In the genomic region with DNA sequence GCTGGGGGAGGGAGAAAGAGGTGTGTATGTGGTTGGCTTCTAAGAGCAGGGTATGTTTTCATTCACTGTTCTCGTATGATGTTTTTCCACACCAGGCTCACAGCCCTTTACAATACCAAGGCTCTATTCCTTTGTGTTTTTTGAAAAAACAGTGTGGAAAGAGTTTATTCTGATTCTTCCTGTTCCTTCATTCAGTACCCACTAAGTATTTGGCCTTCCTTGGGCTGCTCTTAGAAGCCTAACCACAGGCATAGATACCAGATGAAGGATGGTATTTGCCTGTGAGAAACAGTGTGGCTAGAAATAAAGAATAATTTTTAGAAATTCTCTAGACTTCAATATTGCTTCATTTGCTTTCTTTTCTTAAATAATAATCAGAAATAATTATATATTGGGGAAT, we compare ENCODE assay signal across 16 cellular contexts.
A peak's percentile ranks its signal among the peaks of the same experiment; 100 is the strongest.
DNase-seq lines count a peak whose midpoint lies in the region; ATAC-seq and TF ChIP-seq lines count a peak whose summit lies in the region.
"Had no signal": no experiment of that assay in that cellular context is flagged by ENCODE, and none has a peak within 500 bp of the region (broad histone marks: within the 10 kb centered on the region; RNA-seq: fewer than 3 reads in every experiment).

No MANE protein-coding gene starts in this region.

- H3K27ac Mint-ChIP-seq in HFFc6 (0 out of 2 replicates have a peak overlapping the region, but pooled peaks have one; percentile 38), osteocyte (ENCODE audit: unreplicated experiment) (peak overlapping the region; percentile 9)
- H3K27ac Mint-ChIP-seq: CD14-positive monocyte; CD8-positive, alpha-beta T cell had no signal

- H2AFZ ChIP-seq in SK-N-SH (ENCODE audit: low read depth): peak overlapping the region; percentile 37; the same call in 1 of the 2 replicates

- no peaks in the 10 kb centered on the region for H3K27me3 ChIP-seq in SK-N-SH (ENCODE audit: insufficient read depth)

- H3K27ac ChIP-seq in SK-N-SH (ENCODE audit: low read depth in 2 of 2, low read length in 1 of 2): peak overlapping the region in 1 of 2 experiments; percentile 99; a peak in 2 of 4 replicates
- H3K27ac ChIP-seq: 22Rv1, HL-60 had no signal

- no peak for ATAC-seq in SK-N-SH treated with all-trans-retinoic acid at 6 μM for 48 hours
- ATAC-seq: CD8-positive, alpha-beta T cell had no signal

- CTCF ChIA-PET in SK-N-SH (lab: Yijun Ruan, JAX): no interaction called here

- no peak for TF ChIP-seq RAD21 in SK-N-SH (IDR thresholded peaks at IDR 0.05; ENCODE audit: low read length)

- no peak overlapping the region for H3K4me3 ChIP-seq in SK-N-SH (ENCODE audit: low read depth in 2 of 2, low read length in 1 of 2)
- H3K4me3 ChIP-seq: HAP-1 had no signal

- peaks cover 60% of the 10 kb centered on the region for H3K4me1 Mint-ChIP-seq in HFFc6 (ENCODE audit: low read depth)
- H3K4me1 Mint-ChIP-seq in osteocyte (ENCODE audit: unreplicated experiment): peaks cover 41% of the 10 kb centered on the region

- TF ChIP-seq CTCF in SK-N-SH (IDR thresholded peaks at IDR 0.05) (no peak), HFFc6 (IDR thresholded peaks at IDR 0.05) (no peak), osteocyte (IDR thresholded peaks at IDR 0.05) (no peak)

- H4K20me1 ChIP-seq in SK-N-SH (ENCODE audit: insufficient read depth): no peaks in the 10 kb centered on the region

- POLR2A ChIA-PET in SK-N-SH (lab: Yijun Ruan, JAX): no interaction called here

- peaks cover 6% of the 10 kb centered on the region; the same call in 1 of the 2 replicates for H3K36me3 Mint-ChIP-seq in HFFc6 (ENCODE audit: low read depth)
- no peaks in the 10 kb centered on the region for H3K36me3 Mint-ChIP-seq in osteocyte (ENCODE audit: unreplicated experiment)
- H3K36me3 Mint-ChIP-seq: CD14-positive monocyte; CD8-positive, alpha-beta T cell had no signal

- no peak overlapping the region for H3K9ac ChIP-seq in SK-N-SH

- peaks cover 7% of the 10 kb centered on the region for H3K9me3 Mint-ChIP-seq in HFFc6
- peaks cover 5% of the 10 kb centered on the region for H3K9me3 Mint-ChIP-seq in osteocyte (ENCODE audit: unreplicated experiment)
- H3K9me3 Mint-ChIP-seq: CD8-positive, alpha-beta T cell had no signal

- no peaks in the 10 kb centered on the region for H3K36me3 ChIP-seq in SK-N-SH (replicated peaks in 1 of 2; ENCODE audit: control insufficient read depth in 1 of 2, insufficient read depth in 2 of 2, low read length in 1 of 2)
- H3K36me3 ChIP-seq: HAP-1 had no signal

- H3K9me3 ChIP-seq in SK-N-SH: no peaks in the 10 kb centered on the region
- H3K9me3 ChIP-seq: HAP-1 had no signal

- H3K4me1 ChIP-seq in SK-N-SH (ENCODE audit: control insufficient read depth in 1 of 2, insufficient read depth in 2 of 2, low read depth in 1 of 2, low read length in 1 of 2): peaks cover 0 to 35% of the 10 kb centered on the region in 2 experiments; a peak in 2 of 4 replicates
- H3K4me1 ChIP-seq: HAP-1 had no signal

- no peaks in the 10 kb centered on the region for H3K9me2 ChIP-seq in SK-N-SH

- 65% methylated on average over 1 of the region's 1 CpG for WGBS in SK-N-SH (ENCODE audit: low lambda C conversion rate)

- H3K4me2 ChIP-seq in SK-N-SH: no peak overlapping the region

- TF ChIP-seq EP300 in SK-N-SH (IDR thresholded peaks at IDR 0.05; ENCODE audit: borderline replicate concordance in 1 of 2, low read depth in 1 of 2, low read length in 1 of 2): no peak

- no peak for DNase-seq in SK-N-SH
- DNase-seq in HFFc6: no peak
- DNase-seq in astrocyte of the hippocampus (ENCODE audit: low read depth, low spot score): peak; percentile 56
- DNase-seq in osteocyte (ENCODE audit: extremely low spot score, unreplicated experiment): no peak
- DNase-seq in globus pallidus (ENCODE audit: low spot score): no peak
- no peak for DNase-seq in activated T-cell treated with anti-CD3 and anti-CD28 coated beads, Interleukin-2, amount 50 U/mL, for 48 hours
- DNase-seq: CD8-positive, alpha-beta T cell; COR-L47; DMS153; DMS79 treated with DMSO at 0.1 percent for 48 hours; EL had no signal

- peaks cover 46% of the 10 kb centered on the region for H3F3A ChIP-seq in SK-N-SH (replicated peaks; ENCODE audit: insufficient read depth)

- H3K79me2 ChIP-seq in SK-N-SH (ENCODE audit: insufficient read depth): peaks cover 5% of the 10 kb centered on the region; the same call in 1 of the 2 replicates

- H3K27me3 Mint-ChIP-seq in HFFc6 (ENCODE audit: insufficient read depth) (no peaks in the 10 kb centered on the region), osteocyte (ENCODE audit: unreplicated experiment) (no peaks in the 10 kb centered on the region)

- H3K4me3 Mint-ChIP-seq in HFFc6 (no peak overlapping the region), osteocyte (ENCODE audit: unreplicated experiment) (no peak overlapping the region)
- H3K4me3 Mint-ChIP-seq: CD14-positive monocyte; CD8-positive, alpha-beta T cell had no signal

TF ChIP-seq in SK-N-SH, 30 proteins besides CTCF, POLR2A, EP300 and RAD21:
- TF ChIP-seq RFX5 (IDR thresholded peaks at IDR 0.05; ENCODE audit: low read length) (no peak), YY1 (IDR thresholded peaks at IDR 0.05; ENCODE audit: low read depth) (no peak), CHD2 (IDR thresholded peaks at IDR 0.05; ENCODE audit: low read length, partially characterized antibody) (no peak), SMC3 (IDR thresholded peaks at IDR 0.05; ENCODE audit: low read depth, low read length) (no peak), NRF1 (IDR thresholded peaks at IDR 0.05; ENCODE audit: low read depth, low read length) (no peak), EZH2phosphoT487 (IDR thresholded peaks at IDR 0.05; ENCODE audit: borderline replicate concordance, low read depth) (no peak), TCF12 (IDR thresholded peaks at IDR 0.05) (no peak), RCOR1 (IDR thresholded peaks at IDR 0.05; ENCODE audit: low read length) (no peak), TAF1 (IDR thresholded peaks at IDR 0.05; ENCODE audit: borderline replicate concordance, low read depth, low read length) (no peak), MXI1 (IDR thresholded peaks at IDR 0.05; ENCODE audit: low read depth, low read length) (no peak), FOSL2 (IDR thresholded peaks at IDR 0.05; ENCODE audit: borderline replicate concordance, low read depth) (no peak), MEF2A (IDR thresholded peaks at IDR 0.05; ENCODE audit: borderline replicate concordance, low read depth) (no peak), NFIC (IDR thresholded peaks at IDR 0.05; ENCODE audit: borderline replicate concordance) (no peak), GATA2 (CRISPR knock-in tag; IDR thresholded peaks at IDR 0.05) (no peak), JUND (IDR thresholded peaks at IDR 0.05) (no peak), ELF1 (IDR thresholded peaks at IDR 0.05) (no peak)
- TF ChIP-seq, protein P1, sequence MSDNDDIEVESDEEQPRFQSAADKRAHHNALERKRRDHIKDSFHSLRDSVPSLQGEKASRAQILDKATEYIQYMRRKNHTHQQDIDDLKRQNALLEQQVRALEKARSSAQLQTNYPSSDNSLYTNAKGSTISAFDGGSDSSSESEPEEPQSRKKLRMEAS (IDR thresholded peaks at IDR 0.05; ENCODE audit: low read depth): no peak
- TF ChIP-seq, protein P2, sequence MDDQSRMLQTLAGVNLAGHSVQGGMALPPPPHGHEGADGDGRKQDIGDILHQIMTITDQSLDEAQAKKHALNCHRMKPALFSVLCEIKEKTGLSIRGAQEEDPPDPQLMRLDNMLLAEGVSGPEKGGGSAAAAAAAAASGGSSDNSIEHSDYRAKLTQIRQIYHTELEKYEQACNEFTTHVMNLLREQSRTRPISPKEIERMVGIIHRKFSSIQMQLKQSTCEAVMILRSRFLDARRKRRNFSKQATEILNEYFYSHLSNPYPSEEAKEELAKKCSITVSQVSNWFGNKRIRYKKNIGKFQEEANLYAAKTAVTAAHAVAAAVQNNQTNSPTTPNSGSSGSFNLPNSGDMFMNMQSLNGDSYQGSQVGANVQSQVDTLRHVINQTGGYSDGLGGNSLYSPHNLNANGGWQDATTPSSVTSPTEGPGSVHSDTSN (IDR thresholded peaks at IDR 0.05): no peak
TF ChIP-seq in SK-N-SH: peak in this region for 0.

TF ChIP-seq in SK-N-SH treated with all-trans-retinoic acid at 6 μM for 48 hours, 23 proteins besides CTCF, POLR2A, EP300 and RAD21:
- TF ChIP-seq OSR1 (CRISPR knock-in tag; IDR thresholded peaks at IDR 0.05) (no peak), TCF4 (CRISPR knock-in tag; IDR thresholded peaks at IDR 0.05; ENCODE audit: borderline replicate concordance) (no peak), ZNF70 (CRISPR knock-in tag; IDR thresholded peaks at IDR 0.05) (no peak), ZFP3 (CRISPR knock-in tag; IDR thresholded peaks at IDR 0.05) (no peak), CSDC2 (CRISPR knock-in tag; IDR thresholded peaks at IDR 0.05) (no peak), ISL1 (CRISPR knock-in tag; IDR thresholded peaks at IDR 0.05) (no peak), RARB (CRISPR knock-in tag; IDR thresholded peaks at IDR 0.05) (no peak)
- TF ChIP-seq, protein P3, sequence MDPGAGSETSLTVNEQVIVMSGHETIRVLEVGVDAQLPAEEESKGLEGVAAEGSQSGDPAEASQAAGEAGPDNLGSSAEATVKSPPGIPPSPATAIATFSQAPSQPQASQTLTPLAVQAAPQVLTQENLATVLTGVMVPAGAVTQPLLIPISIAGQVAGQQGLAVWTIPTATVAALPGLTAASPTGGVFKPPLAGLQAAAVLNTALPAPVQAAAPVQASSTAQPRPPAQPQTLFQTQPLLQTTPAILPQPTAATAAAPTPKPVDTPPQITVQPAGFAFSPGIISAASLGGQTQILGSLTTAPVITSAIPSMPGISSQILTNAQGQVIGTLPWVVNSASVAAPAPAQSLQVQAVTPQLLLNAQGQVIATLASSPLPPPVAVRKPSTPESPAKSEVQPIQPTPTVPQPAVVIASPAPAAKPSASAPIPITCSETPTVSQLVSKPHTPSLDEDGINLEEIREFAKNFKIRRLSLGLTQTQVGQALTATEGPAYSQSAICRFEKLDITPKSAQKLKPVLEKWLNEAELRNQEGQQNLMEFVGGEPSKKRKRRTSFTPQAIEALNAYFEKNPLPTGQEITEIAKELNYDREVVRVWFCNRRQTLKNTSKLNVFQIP (CRISPR knock-in tag; IDR thresholded peaks at IDR 0.05; ENCODE audit: borderline replicate concordance, low read depth): no peak
